Comparison of ENCODE assay signal across 1 cellular context in the genomic region with DNA sequence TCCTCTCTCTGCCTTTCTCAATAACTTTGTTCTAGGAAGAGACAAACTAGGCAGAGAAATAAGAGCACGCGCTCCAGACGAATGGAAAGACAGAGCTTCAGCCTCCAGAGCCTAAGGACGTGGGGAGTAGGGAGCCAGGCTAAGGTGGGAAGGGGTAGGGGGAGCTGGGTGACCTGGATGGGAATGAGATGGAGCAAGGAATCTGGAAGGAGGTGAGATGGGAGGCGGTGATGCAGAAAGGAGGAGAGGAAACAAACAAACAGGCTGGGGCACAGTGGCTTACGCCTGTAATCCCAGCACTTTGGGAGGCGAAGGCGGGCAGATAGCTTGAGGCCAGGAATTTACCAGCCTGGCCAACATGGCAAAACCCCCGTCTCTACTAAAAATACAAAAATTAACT.
TF ChIP-seq lines count a peak whose summit lies in the region.

No MANE protein-coding gene starts in this region.

TF ChIP-seq in HCT116, 20 proteins besides CTCF, POLR2A, EP300 and RAD21:
- TF ChIP-seq ZFX (IDR thresholded peaks at IDR 0.05), result no peak
- no peak for TF ChIP-seq ELF1 (IDR thresholded peaks at IDR 0.05; ENCODE audit: borderline replicate concordance, low read depth)
- no peak for TF ChIP-seq SIN3A (IDR thresholded peaks at IDR 0.05; ENCODE audit: low read depth)
- no peak for TF ChIP-seq CBX3 (IDR thresholded peaks at IDR 0.05; ENCODE audit: low read depth)
- no peak for TF ChIP-seq POLR2AphosphoS5 (IDR thresholded peaks at IDR 0.05; ENCODE audit: low read depth, low read length)
- TF ChIP-seq, protein P1, sequence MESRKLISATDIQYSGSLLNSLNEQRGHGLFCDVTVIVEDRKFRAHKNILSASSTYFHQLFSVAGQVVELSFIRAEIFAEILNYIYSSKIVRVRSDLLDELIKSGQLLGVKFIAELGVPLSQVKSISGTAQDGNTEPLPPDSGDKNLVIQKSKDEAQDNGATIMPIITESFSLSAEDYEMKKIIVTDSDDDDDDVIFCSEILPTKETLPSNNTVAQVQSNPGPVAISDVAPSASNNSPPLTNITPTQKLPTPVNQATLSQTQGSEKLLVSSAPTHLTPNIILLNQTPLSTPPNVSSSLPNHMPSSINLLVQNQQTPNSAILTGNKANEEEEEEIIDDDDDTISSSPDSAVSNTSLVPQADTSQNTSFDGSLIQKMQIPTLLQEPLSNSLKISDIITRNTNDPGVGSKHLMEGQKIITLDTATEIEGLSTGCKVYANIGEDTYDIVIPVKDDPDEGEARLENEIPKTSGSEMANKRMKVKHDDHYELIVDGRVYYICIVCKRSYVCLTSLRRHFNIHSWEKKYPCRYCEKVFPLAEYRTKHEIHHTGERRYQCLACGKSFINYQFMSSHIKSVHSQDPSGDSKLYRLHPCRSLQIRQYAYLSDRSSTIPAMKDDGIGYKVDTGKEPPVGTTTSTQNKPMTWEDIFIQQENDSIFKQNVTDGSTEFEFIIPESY (IDR thresholded peaks at IDR 0.05; ENCODE audit: extremely low read depth, insufficient replicate concordance, low read length), result no peak
- TF ChIP-seq, protein P2, sequence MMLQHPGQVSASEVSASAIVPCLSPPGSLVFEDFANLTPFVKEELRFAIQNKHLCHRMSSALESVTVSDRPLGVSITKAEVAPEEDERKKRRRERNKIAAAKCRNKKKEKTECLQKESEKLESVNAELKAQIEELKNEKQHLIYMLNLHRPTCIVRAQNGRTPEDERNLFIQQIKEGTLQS (IDR thresholded peaks at IDR 0.05), result no peak
- no peak for TF ChIP-seq CEBPB (IDR thresholded peaks at IDR 0.05; ENCODE audit: low read depth)
- TF ChIP-seq ZNF274 (IDR thresholded peaks at IDR 0.05; ENCODE audit: low read depth, low read length), result no peak
TF ChIP-seq in HCT116: peak in this region for 0.
